13 cellular contexts compared by ENCODE assay signal in genomic region chr1:206696812-206697585, GRCh38. TPM values are rescaled to one million over a fixed set of nuclear protein-coding genes. Genes with fewer than 3 reads are reported as not detected.
DNase-seq lines count a peak whose midpoint lies in the region; ATAC-seq and TF ChIP-seq lines count a peak whose summit lies in the region.
"Had no signal": no experiment of that assay in that cellular context is flagged by ENCODE, and none has a peak within 500 bp of the region (broad histone marks: within the 10 kb centered on the region; RNA-seq: fewer than 3 reads in every experiment).

No MANE protein-coding gene starts in this region.

- H3K27me3 Mint-ChIP-seq in activated T-cell treated with anti-CD3 and anti-CD28 coated beads, Interleukin-2, amount 50 U/mL, for 24 hours: no peaks in the 10 kb centered on the region
- no peaks in the 10 kb centered on the region for H3K27me3 Mint-ChIP-seq in activated T-helper 1 cell treated with anti-CD3 and anti-CD28 coated beads, Interleukin-12 subunit alpha, Interleukin-12 subunit beta, Interleukin-2, Interleukin-4 antibody, amounts not matched to agents 30 ng/mL and 10 ng/mL and 1 ng/mL, durations not matched to agents 14 hours and 24 hours and 36 hours (ENCODE audit: insufficient read depth)

- no peaks in the 10 kb centered on the region for H3K9me3 Mint-ChIP-seq in activated T-cell treated with anti-CD3 and anti-CD28 coated beads, Interleukin-2, amount 50 U/mL, for 24 hours
- H3K9me3 Mint-ChIP-seq in activated T-helper 1 cell treated with anti-CD3 and anti-CD28 coated beads, Interleukin-12 subunit alpha, Interleukin-12 subunit beta, Interleukin-2, Interleukin-4 antibody, amounts not matched to agents 30 ng/mL and 10 ng/mL and 1 ng/mL, durations not matched to agents 14 hours and 24 hours and 36 hours: no peaks in the 10 kb centered on the region

- no peak for DNase-seq in activated T-cell treated with anti-CD3 and anti-CD28 coated beads, Interleukin-2, amount 50 U/mL, for 24 hours
- no peak for DNase-seq in activated T-cell treated with anti-CD3 and anti-CD28 coated beads, Interleukin-2, amount 50 U/mL, for 48 hours
- DNase-seq in activated T-helper 1 cell treated with anti-CD3 and anti-CD28 coated beads, Interleukin-12 subunit alpha, Interleukin-12 subunit beta, Interleukin-2, Interleukin-4 antibody, amounts not matched to agents 30 ng/mL and 10 ng/mL and 1 ng/mL, durations not matched to agents 14 hours and 24 hours and 36 hours (ENCODE audit: low spot score): no peak
- DNase-seq in right atrium auricular region (ENCODE audit: low spot score) (no peak), COR-L47 (lab: John Stamatoyannopoulos, UW) (no peak), foreskin fibroblast (no peak)
- DNase-seq: activated CD4-positive, alpha-beta T cell treated with anti-CD3 and anti-CD28 coated beads, Interleukin-2, amount 50 U/mL, for 4 hours; NCI-H146; NCI-H524 had no signal

- no peaks in the 10 kb centered on the region for H3K27me3 ChIP-seq in right atrium auricular region
- no peaks in the 10 kb centered on the region for H3K27me3 ChIP-seq in skeletal muscle tissue (ENCODE audit: control insufficient read depth in 3 of 3, insufficient read depth in 3 of 3, low read length in 3 of 3)
- H3K27me3 ChIP-seq: breast epithelium had no signal

- H3K27ac ChIP-seq in right atrium auricular region: peak overlapping the region; percentile 97 to 98
- H3K27ac ChIP-seq in skeletal muscle tissue (ENCODE audit: low read depth, low read length): peak overlapping the region; percentile 97
- H3K27ac ChIP-seq: breast epithelium had no signal

- no peaks in the 10 kb centered on the region for H3K9me3 ChIP-seq in right atrium auricular region
- no peaks in the 10 kb centered on the region for H3K9me3 ChIP-seq in skeletal muscle tissue (ENCODE audit: control insufficient read depth in 3 of 3, low read length in 3 of 3)
- H3K9me3 ChIP-seq: breast epithelium had no signal

- peaks cover 85% of the 10 kb centered on the region for H3K4me1 Mint-ChIP-seq in activated T-cell treated with anti-CD3 and anti-CD28 coated beads, Interleukin-2, amount 50 U/mL, for 24 hours (ENCODE audit: low read depth)
- peaks cover 68% of the 10 kb centered on the region for H3K4me1 Mint-ChIP-seq in activated T-helper 1 cell treated with anti-CD3 and anti-CD28 coated beads, Interleukin-12 subunit alpha, Interleukin-12 subunit beta, Interleukin-2, Interleukin-4 antibody, amounts not matched to agents 30 ng/mL and 10 ng/mL and 1 ng/mL, durations not matched to agents 14 hours and 24 hours and 36 hours (ENCODE audit: low read depth)

- H3K4me3 ChIP-seq in right atrium auricular region (no peak overlapping the region), skeletal muscle tissue (ENCODE audit: low read length in 3 of 3) (no peak overlapping the region), foreskin fibroblast (ENCODE audit: low read depth in 1 of 2, low read length in 2 of 2) (no peak overlapping the region)
- H3K4me3 ChIP-seq: breast epithelium, skin epidermis had no signal

- H3K4me3 Mint-ChIP-seq in activated T-cell treated with anti-CD3 and anti-CD28 coated beads, Interleukin-2, amount 50 U/mL, for 24 hours: no peak overlapping the region
- no peak overlapping the region for H3K4me3 Mint-ChIP-seq in activated T-helper 1 cell treated with anti-CD3 and anti-CD28 coated beads, Interleukin-12 subunit alpha, Interleukin-12 subunit beta, Interleukin-2, Interleukin-4 antibody, amounts not matched to agents 30 ng/mL and 10 ng/mL and 1 ng/mL, durations not matched to agents 14 hours and 24 hours and 36 hours

- intact Hi-C loops in activated T-helper 1 cell treated with anti-CD3 and anti-CD28 coated beads, Interleukin-12 subunit alpha, Interleukin-12 subunit beta, Interleukin-2, Interleukin-4 antibody, amounts not matched to agents 30 ng/mL and 10 ng/mL and 1 ng/mL, durations not matched to agents 14 hours and 24 hours and 36 hours (cut with micrococcal nuclease): no loop called here

- peaks cover 7% of the 10 kb centered on the region for H3K36me3 ChIP-seq in right atrium auricular region
- peaks cover 0 to 2% (median 0%) of the 10 kb centered on the region in 3 donors for H3K36me3 ChIP-seq in skeletal muscle tissue (ENCODE audit: control insufficient read depth in 3 of 3, insufficient read depth in 3 of 3, low read length in 3 of 3)
- H3K36me3 ChIP-seq: breast epithelium had no signal

- H3K27ac Mint-ChIP-seq in activated T-cell treated with anti-CD3 and anti-CD28 coated beads, Interleukin-2, amount 50 U/mL, for 24 hours: peak overlapping the region; percentile 78
- H3K27ac Mint-ChIP-seq in activated T-helper 1 cell treated with anti-CD3 and anti-CD28 coated beads, Interleukin-12 subunit alpha, Interleukin-12 subunit beta, Interleukin-2, Interleukin-4 antibody, amounts not matched to agents 30 ng/mL and 10 ng/mL and 1 ng/mL, durations not matched to agents 14 hours and 24 hours and 36 hours: peak overlapping the region; percentile 56

- H3K36me3 Mint-ChIP-seq in activated T-cell treated with anti-CD3 and anti-CD28 coated beads, Interleukin-2, amount 50 U/mL, for 24 hours (ENCODE audit: low read depth): peaks cover 48% of the 10 kb centered on the region
- H3K36me3 Mint-ChIP-seq in activated T-helper 1 cell treated with anti-CD3 and anti-CD28 coated beads, Interleukin-12 subunit alpha, Interleukin-12 subunit beta, Interleukin-2, Interleukin-4 antibody, amounts not matched to agents 30 ng/mL and 10 ng/mL and 1 ng/mL, durations not matched to agents 14 hours and 24 hours and 36 hours (ENCODE audit: low read depth): peaks cover 31% of the 10 kb centered on the region

- H3K9ac ChIP-seq in skeletal muscle tissue (ENCODE audit: low read depth in 1 of 3, low read length in 3 of 3): peak overlapping the region in 2 of 3 donors; percentile 9 to 27

- H3K4me1 ChIP-seq in right atrium auricular region (peaks cover 0 to 94% of the 10 kb centered on the region in 2 donors), skeletal muscle tissue (ENCODE audit: control insufficient read depth in 3 of 3, insufficient read depth in 3 of 3, low read length in 3 of 3) (peaks cover 81 to 94% (median 87%) of the 10 kb centered on the region in 3 donors)

- TF ChIP-seq CTCF in right atrium auricular region (IDR thresholded peaks at IDR 0.05) (no peak), foreskin fibroblast (IDR thresholded peaks at IDR 0.05; ENCODE audit: low read depth, low read length) (no peak)

- no peak for ATAC-seq in GM19455 (IDR thresholded peaks at IDR 0.05; ENCODE audit: unreplicated experiment)

RNA-seq across cellular contexts. Expression of gene MAPKAPK2, which starts 12.3 kb away (rescaled TPM):
- total RNA-seq in activated T-helper 1 cell treated with anti-CD3 and anti-CD28 coated beads, Interleukin-12 subunit alpha, Interleukin-12 subunit beta, Interleukin-2, Interleukin-4 antibody, amounts not matched to agents 30 ng/mL and 10 ng/mL and 1 ng/mL, durations not matched to agents 14 hours and 24 hours and 36 hours: 117 and 120 TPM in 2 replicates
- total RNA-seq in right atrium auricular region: 100 to 1,000 TPM; 136 to 158 TPM
- 26.6 TPM for total RNA-seq in skeletal muscle tissue
